1 cellular context compared by ENCODE assay signal in the genomic region with DNA sequence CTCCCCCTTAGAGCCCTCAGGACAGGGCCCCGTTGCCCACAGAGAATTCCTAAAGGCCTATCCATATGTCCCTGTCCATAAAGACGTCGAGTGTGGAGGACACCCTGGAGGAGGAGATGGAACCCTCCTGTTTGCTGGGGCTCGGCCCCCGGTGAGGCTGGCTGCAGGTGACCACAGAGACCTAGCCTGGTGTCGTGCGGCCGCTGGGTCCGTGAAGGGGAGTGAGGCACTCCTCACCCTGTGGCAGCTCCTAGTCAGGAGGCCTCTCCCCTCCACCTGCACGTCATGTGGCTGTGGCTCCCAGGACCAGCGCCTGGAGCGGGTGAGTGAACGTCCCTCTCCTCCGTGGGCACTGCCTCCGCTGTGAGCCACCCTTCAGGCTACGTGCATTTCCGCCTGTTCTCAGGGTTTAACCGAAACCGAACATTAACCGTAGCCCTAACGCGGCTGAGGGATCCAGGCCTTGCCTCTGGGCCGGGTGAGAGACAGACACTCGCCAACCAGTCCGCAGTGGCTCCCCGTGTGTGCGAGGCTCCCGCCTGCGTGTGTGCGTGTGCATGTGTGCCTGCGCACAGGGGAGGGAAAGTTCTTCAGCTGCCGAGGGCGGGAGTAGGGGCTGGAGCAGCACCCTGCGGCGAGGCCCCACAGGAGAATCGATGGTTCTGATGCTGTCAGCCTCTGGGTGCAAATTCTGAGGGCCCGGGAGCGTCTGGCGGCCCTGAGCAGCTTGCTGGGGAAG.
TF ChIP-seq lines count a peak whose summit lies in the region.

No MANE protein-coding gene starts in this region.

TF ChIP-seq in IMR-90, 13 proteins besides CTCF, POLR2A, EP300 and RAD21:
- no peak for TF ChIP-seq RCOR1 (IDR thresholded peaks at IDR 0.05; ENCODE audit: insufficient replicate concordance, low read length)
- no peak for TF ChIP-seq FOS (IDR thresholded peaks at IDR 0.05; ENCODE audit: low read depth, low read length)
- TF ChIP-seq SMC3 (IDR thresholded peaks at IDR 0.05; ENCODE audit: low read depth, low read length), result no peak
- no peak for TF ChIP-seq USF2 (IDR thresholded peaks at IDR 0.05; ENCODE audit: low read depth, low read length)
- no peak for TF ChIP-seq CHD1 (IDR thresholded peaks at IDR 0.05; ENCODE audit: low read depth, low read length)
- TF ChIP-seq RFX5 (IDR thresholded peaks at IDR 0.05; ENCODE audit: low read depth, low read length), result no peak
- TF ChIP-seq CEBPB (IDR thresholded peaks at IDR 0.05; ENCODE audit: low read depth, low read length), result no peak
